In the genomic region with DNA sequence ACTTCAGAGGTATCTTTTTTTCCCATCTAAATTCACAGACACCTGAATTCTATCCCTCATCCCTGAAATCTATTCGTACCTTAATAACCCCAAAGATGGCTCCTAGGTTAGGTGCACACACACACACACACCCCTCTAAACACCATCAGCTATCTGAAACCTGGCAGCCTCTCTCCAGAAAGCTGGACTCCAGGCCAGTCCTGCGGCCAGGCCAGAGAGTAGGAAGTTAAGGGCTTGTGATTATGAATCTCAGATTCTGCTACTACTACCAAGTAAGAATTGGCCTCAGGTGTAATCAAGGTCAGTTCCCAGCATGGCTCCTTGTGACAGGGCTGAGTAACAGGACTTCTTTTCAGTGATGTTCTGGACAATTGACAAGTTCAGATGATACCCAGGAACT, we compare ENCODE assay signal across 17 cellular contexts.
DNase-seq lines count a peak whose midpoint lies in the region; ATAC-seq and TF ChIP-seq lines count a peak whose summit lies in the region.
"Had no signal": no experiment of that assay in that cellular context is flagged by ENCODE, and none has a peak within 500 bp of the region (broad histone marks: within the 10 kb centered on the region; RNA-seq: fewer than 3 reads in every experiment).

No MANE protein-coding gene starts in this region.

- 51 to 63% (median 56%) methylated on average over 2 of the region's 2 CpGs for WGBS in psoas muscle, 3 donors
- 87% methylated on average over 2 of the region's 2 CpGs for WGBS in upper lobe of left lung, 2 donors

- ATAC-seq in Right ventricle myocardium superior (ENCODE audit: poor library complexity) (peak; percentile 47), psoas muscle (peak; percentile 13 to 49 (median 34)), upper lobe of left lung (ENCODE audit: low FRiP score in 2 of 2) (no peak)
- ATAC-seq: GM23338 had no signal

- H3K27me3 ChIP-seq in left ventricle myocardium inferior (ENCODE audit: low read depth), result no peaks in the 10 kb centered on the region
- no peaks in the 10 kb centered on the region for H3K27me3 ChIP-seq in psoas muscle (ENCODE audit: insufficient read depth in 3 of 3, low read length in 2 of 3)
- no peaks in the 10 kb centered on the region for H3K27me3 ChIP-seq in upper lobe of left lung

- no peak for TF ChIP-seq EP300 in upper lobe of left lung (IDR thresholded peaks at IDR 0.05)

- TF ChIP-seq POLR2A in upper lobe of left lung (IDR thresholded peaks at IDR 0.05), result no peak

- DNase-seq in Right ventricle myocardium superior, result no peak
- DNase-seq in cardiac septum (ENCODE audit: low spot score), result no peak
- DNase-seq in left ventricle myocardium inferior, result no peak
- DNase-seq in psoas muscle, result no peak
- DNase-seq in iPS-NIHi7 (ENCODE audit: extremely low spot score), result no peak
- DNase-seq in activated gamma-delta T cell (lab: John Stamatoyannopoulos, UW), result no peak
- no peak for DNase-seq in upper lobe of left lung
- DNase-seq: 8988T; CD4-positive, CD25-positive, alpha-beta regulatory T cell; CD8-positive, alpha-beta memory T cell; COR-L47; DMS 273 treated with DMSO at 0.1 percent for 48 hours; DMS53; DND-41; EL; HCEC 1CT had no signal

- H3K4me3 ChIP-seq in left ventricle myocardium inferior (no peak overlapping the region), psoas muscle (no peak overlapping the region), upper lobe of left lung (no peak overlapping the region)
- H3K4me3 ChIP-seq: GM23338 had no signal

- TF ChIP-seq CTCF in left ventricle myocardium inferior (IDR thresholded peaks at IDR 0.05; ENCODE audit: borderline replicate concordance) (no peak), psoas muscle (IDR thresholded peaks at IDR 0.05) (no peak), upper lobe of left lung (IDR thresholded peaks at IDR 0.05) (no peak)

- H3K9me3 ChIP-seq in left ventricle myocardium inferior (replicated peaks) (no peaks in the 10 kb centered on the region), psoas muscle (no peaks in the 10 kb centered on the region), upper lobe of left lung (no peaks in the 10 kb centered on the region)

- H3K36me3 ChIP-seq in left ventricle myocardium inferior, result no peaks in the 10 kb centered on the region
- H3K36me3 ChIP-seq in psoas muscle (ENCODE audit: insufficient read depth in 1 of 2, low read depth in 1 of 2), result no peaks in the 10 kb centered on the region
- H3K36me3 ChIP-seq in upper lobe of left lung, result no peaks in the 10 kb centered on the region

- H3K27ac ChIP-seq in left ventricle myocardium inferior (replicated peaks) (peak overlapping the region; percentile 72), psoas muscle (peak overlapping the region; percentile 88), upper lobe of left lung (no peak overlapping the region)

- H3K4me1 ChIP-seq in left ventricle myocardium inferior (peaks cover 32% of the 10 kb centered on the region), psoas muscle (peaks cover 15% of the 10 kb centered on the region), upper lobe of left lung (peaks cover 4 to 7% (median 6%) of the 10 kb centered on the region in 4 donors)

- intact Hi-C loops in Right ventricle myocardium superior (cut with DNase I), result no loop called here
- intact Hi-C loops in cardiac septum (cut with DNase I), result no loop called here
- intact Hi-C loops in left ventricle myocardium inferior (cut with micrococcal nuclease), result no loop called here
- intact Hi-C loops in psoas muscle (cut with DNase I), result no loop called here

Comparison
In these comparisons a context has a peak if more than half of its experiments do, and no peak if none do; other contexts are left out.
1. ATAC-seq: peak in Right ventricle myocardium superior (single experiment) and psoas muscle (4 of 4); none in upper lobe of left lung (0 of 2).
2. H3K27ac ChIP-seq: peak in left ventricle myocardium inferior (single experiment) and psoas muscle (single experiment); none in upper lobe of left lung (0 of 4).